In the genomic region with DNA sequence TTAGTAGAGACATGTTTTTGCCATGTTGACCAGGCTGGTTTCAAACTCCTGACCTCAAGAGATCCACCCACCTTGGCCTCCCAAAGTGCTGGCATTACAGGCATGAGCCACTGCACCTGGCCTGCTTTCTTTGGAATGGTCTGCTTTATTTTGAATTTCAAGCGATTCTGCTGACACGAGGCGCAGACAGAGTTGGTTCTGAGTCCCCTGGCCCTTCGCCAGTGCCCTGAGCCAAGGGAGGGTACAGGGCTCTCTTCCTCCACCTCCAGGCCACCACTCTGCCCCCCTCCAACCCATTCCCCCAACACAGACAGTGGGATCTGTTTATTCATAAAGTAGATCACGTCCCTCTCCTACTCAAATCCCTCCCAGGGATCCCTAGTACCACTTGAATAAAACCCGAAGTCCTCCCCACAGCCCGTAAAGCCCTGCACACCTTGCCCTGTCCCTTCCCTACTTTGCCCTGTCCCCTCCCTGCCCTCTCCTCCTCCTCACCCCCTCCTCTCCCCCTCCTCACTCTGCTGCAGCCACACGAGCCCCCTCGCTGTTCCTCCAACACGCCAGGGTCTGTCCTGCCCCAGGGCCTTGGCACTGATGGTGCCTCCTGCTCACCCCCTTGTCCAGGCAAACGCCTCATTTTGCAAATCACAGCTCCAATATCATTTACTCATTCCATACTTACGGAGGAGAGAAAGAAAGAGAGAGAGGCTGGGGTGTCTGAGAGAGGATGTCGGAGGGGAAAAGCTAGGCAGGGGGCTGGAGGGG, we compare ENCODE assay signal across 1 cellular context.
TF ChIP-seq lines count a peak whose summit lies in the region.

No MANE protein-coding gene starts in this region.

TF ChIP-seq in GM23338, 12 proteins besides CTCF, POLR2A, EP300 and RAD21 (continued from another document):
- TF ChIP-seq, protein P1, sequence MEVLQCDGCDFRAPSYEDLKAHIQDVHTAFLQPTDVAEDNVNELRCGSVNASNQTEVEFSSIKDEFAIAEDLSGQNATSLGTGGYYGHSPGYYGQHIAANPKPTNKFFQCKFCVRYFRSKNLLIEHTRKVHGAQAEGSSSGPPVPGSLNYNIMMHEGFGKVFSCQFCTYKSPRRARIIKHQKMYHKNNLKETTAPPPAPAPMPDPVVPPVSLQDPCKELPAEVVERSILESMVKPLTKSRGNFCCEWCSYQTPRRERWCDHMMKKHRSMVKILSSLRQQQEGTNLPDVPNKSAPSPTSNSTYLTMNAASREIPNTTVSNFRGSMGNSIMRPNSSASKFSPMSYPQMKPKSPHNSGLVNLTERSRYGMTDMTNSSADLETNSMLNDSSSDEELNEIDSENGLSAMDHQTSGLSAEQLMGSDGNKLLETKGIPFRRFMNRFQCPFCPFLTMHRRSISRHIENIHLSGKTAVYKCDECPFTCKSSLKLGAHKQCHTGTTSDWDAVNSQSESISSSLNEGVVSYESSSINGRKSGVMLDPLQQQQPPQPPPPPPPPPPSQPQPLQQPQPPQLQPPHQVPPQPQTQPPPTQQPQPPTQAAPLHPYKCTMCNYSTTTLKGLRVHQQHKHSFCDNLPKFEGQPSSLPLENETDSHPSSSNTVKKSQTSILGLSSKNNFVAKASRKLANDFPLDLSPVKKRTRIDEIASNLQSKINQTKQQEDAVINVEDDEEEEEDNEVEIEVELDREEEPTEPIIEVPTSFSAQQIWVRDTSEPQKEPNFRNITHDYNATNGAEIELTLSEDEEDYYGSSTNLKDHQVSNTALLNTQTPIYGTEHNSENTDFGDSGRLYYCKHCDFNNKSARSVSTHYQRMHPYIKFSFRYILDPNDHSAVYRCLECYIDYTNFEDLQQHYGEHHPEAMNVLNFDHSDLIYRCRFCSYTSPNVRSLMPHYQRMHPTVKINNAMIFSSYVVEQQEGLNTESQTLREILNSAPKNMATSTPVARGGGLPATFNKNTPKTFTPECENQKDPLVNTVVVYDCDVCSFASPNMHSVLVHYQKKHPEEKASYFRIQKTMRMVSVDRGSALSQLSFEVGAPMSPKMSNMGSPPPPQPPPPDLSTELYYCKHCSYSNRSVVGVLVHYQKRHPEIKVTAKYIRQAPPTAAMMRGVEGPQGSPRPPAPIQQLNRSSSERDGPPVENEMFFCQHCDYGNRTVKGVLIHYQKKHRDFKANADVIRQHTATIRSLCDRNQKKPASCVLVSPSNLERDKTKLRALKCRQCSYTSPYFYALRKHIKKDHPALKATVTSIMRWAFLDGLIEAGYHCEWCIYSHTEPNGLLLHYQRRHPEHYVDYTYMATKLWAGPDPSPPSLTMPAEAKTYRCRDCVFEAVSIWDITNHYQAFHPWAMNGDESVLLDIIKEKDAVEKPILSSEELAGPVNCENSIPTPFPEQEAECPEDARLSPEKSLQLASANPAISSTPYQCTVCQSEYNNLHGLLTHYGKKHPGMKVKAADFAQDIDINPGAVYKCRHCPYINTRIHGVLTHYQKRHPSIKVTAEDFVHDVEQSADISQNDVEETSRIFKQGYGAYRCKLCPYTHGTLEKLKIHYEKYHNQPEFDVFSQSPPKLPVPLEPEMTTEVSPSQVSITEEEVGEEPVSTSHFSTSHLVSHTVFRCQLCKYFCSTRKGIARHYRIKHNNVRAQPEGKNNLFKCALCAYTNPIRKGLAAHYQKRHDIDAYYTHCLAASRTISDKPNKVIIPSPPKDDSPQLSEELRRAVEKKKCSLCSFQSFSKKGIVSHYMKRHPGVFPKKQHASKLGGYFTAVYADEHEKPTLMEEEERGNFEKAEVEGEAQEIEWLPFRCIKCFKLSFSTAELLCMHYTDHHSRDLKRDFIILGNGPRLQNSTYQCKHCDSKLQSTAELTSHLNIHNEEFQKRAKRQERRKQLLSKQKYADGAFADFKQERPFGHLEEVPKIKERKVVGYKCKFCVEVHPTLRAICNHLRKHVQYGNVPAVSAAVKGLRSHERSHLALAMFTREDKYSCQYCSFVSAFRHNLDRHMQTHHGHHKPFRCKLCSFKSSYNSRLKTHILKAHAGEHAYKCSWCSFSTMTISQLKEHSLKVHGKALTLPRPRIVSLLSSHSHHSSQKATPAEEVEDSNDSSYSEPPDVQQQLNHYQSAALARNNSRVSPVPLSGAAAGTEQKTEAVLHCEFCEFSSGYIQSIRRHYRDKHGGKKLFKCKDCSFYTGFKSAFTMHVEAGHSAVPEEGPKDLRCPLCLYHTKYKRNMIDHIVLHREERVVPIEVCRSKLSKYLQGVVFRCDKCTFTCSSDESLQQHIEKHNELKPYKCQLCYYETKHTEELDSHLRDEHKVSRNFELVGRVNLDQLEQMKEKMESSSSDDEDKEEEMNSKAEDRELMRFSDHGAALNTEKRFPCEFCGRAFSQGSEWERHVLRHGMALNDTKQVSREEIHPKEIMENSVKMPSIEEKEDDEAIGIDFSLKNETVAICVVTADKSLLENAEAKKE (CRISPR knock-in tag; IDR thresholded peaks at IDR 0.05), result no peak
- TF ChIP-seq, protein P2, sequence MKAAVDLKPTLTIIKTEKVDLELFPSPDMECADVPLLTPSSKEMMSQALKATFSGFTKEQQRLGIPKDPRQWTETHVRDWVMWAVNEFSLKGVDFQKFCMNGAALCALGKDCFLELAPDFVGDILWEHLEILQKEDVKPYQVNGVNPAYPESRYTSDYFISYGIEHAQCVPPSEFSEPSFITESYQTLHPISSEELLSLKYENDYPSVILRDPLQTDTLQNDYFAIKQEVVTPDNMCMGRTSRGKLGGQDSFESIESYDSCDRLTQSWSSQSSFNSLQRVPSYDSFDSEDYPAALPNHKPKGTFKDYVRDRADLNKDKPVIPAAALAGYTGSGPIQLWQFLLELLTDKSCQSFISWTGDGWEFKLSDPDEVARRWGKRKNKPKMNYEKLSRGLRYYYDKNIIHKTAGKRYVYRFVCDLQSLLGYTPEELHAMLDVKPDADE (IDR thresholded peaks at IDR 0.05), result no peak
- TF ChIP-seq ZNF331 (CRISPR knock-in tag; IDR thresholded peaks at IDR 0.05; ENCODE audit: low read depth) (no peak), REST (IDR thresholded peaks at IDR 0.05; ENCODE audit: unreplicated experiment) (no peak), ZNF114 (CRISPR knock-in tag; IDR thresholded peaks at IDR 0.05) (no peak), NANOG (IDR thresholded peaks at IDR 0.05; ENCODE audit: borderline replicate concordance) (no peak), JUNB (IDR thresholded peaks at IDR 0.05; ENCODE audit: unreplicated experiment) (no peak), POLR2AphosphoS5 (IDR thresholded peaks at IDR 0.05; ENCODE audit: low read depth) (no peak), EZH2phosphoT487 (IDR thresholded peaks at IDR 0.05; ENCODE audit: unreplicated experiment) (no peak)
